ENCODE assay signal across 1 cellular context in the genomic region with DNA sequence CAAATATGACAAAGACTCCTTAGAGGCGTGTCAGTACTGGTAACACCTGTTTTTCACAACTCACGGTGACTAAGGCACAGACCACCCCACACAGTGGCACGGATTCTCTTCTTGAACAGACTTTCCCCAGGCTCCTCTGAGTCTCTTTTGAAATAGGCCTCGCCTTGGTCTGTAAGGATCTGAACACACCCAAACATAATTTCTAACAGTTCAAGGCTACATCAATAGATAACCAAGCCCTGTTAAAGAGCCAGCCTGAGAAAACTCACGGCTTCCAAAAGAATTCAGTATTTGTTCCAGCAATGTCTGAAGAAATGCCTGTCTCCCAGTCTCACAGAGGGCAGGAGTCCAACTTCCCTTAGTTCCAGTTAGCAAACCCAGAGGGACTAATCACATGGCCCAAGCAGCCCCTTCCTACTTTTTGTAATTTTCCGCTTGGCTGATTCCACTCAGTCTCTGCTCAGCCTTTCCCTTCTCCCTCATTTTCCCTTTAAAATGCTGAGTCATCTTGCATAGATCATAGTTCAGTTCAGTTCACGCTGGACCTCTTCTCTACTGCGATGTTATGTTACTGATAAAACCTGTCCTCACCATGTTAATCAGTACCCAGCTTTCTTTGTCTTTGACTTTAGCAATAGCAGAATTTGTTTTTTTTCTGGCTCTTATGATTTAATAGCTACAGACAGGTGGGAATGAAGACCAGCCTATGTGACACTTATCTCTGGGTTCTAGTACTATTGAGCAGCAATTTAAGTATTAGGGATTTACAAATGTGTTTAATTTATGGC.
TF ChIP-seq lines count a peak whose summit lies in the region.

No MANE protein-coding gene starts in this region.

TF ChIP-seq in HepG2, 621 proteins besides CTCF, POLR2A, EP300 and RAD21 (continued from another document and continues in another):
- TF ChIP-seq, protein P1, sequence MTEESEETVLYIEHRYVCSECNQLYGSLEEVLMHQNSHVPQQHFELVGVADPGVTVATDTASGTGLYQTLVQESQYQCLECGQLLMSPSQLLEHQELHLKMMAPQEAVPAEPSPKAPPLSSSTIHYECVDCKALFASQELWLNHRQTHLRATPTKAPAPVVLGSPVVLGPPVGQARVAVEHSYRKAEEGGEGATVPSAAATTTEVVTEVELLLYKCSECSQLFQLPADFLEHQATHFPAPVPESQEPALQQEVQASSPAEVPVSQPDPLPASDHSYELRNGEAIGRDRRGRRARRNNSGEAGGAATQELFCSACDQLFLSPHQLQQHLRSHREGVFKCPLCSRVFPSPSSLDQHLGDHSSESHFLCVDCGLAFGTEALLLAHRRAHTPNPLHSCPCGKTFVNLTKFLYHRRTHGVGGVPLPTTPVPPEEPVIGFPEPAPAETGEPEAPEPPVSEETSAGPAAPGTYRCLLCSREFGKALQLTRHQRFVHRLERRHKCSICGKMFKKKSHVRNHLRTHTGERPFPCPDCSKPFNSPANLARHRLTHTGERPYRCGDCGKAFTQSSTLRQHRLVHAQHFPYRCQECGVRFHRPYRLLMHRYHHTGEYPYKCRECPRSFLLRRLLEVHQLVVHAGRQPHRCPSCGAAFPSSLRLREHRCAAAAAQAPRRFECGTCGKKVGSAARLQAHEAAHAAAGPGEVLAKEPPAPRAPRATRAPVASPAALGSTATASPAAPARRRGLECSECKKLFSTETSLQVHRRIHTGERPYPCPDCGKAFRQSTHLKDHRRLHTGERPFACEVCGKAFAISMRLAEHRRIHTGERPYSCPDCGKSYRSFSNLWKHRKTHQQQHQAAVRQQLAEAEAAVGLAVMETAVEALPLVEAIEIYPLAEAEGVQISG (CRISPR knock-in tag; IDR thresholded peaks at IDR 0.05): 0 out of 2 replicates have a peak, but pooled peaks have one; percentile 42
- TF ChIP-seq, protein P2, sequence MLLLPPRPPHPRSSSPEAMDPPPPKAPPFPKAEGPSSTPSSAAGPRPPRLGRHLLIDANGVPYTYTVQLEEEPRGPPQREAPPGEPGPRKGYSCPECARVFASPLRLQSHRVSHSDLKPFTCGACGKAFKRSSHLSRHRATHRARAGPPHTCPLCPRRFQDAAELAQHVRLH (CRISPR knock-in tag; IDR thresholded peaks at IDR 0.05; ENCODE audit: borderline replicate concordance, low read depth): peak; percentile 30; the same call in 1 of the 2 replicates
- peak; percentile 97 for TF ChIP-seq MAFG (CRISPR knock-in tag; IDR thresholded peaks at IDR 0.05)
- no peak for TF ChIP-seq ARHGAP35 (CRISPR knock-in tag; IDR thresholded peaks at IDR 0.05; ENCODE audit: borderline replicate concordance)
- TF ChIP-seq, protein P3, sequence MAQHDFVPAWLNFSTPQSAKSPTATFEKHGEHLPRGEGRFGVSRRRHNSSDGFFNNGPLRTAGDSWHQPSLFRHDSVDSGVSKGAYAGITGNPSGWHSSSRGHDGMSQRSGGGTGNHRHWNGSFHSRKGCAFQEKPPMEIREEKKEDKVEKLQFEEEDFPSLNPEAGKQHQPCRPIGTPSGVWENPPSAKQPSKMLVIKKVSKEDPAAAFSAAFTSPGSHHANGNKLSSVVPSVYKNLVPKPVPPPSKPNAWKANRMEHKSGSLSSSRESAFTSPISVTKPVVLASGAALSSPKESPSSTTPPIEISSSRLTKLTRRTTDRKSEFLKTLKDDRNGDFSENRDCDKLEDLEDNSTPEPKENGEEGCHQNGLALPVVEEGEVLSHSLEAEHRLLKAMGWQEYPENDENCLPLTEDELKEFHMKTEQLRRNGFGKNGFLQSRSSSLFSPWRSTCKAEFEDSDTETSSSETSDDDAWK (CRISPR knock-in tag; IDR thresholded peaks at IDR 0.05): no peak
- TF ChIP-seq, protein P4, sequence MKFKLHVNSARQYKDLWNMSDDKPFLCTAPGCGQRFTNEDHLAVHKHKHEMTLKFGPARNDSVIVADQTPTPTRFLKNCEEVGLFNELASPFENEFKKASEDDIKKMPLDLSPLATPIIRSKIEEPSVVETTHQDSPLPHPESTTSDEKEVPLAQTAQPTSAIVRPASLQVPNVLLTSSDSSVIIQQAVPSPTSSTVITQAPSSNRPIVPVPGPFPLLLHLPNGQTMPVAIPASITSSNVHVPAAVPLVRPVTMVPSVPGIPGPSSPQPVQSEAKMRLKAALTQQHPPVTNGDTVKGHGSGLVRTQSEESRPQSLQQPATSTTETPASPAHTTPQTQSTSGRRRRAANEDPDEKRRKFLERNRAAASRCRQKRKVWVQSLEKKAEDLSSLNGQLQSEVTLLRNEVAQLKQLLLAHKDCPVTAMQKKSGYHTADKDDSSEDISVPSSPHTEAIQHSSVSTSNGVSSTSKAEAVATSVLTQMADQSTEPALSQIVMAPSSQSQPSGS (CRISPR knock-in tag; IDR thresholded peaks at IDR 0.05): 0 out of 2 replicates have a peak, but pooled peaks have one; percentile 33
- TF ChIP-seq NKX3-1 (CRISPR knock-in tag; IDR thresholded peaks at IDR 0.05): no peak; the same call in 1 of the 2 replicates
- TF ChIP-seq ATF7-NPFF (CRISPR knock-in tag; IDR thresholded peaks at IDR 0.05; ENCODE audit: low read depth): no peak
- TF ChIP-seq, protein P5, sequence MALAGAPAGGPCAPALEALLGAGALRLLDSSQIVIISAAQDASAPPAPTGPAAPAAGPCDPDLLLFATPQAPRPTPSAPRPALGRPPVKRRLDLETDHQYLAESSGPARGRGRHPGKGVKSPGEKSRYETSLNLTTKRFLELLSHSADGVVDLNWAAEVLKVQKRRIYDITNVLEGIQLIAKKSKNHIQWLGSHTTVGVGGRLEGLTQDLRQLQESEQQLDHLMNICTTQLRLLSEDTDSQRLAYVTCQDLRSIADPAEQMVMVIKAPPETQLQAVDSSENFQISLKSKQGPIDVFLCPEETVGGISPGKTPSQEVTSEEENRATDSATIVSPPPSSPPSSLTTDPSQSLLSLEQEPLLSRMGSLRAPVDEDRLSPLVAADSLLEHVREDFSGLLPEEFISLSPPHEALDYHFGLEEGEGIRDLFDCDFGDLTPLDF (CRISPR knock-in tag; IDR thresholded peaks at IDR 0.05): no peak
- TF ChIP-seq TEAD3 (CRISPR knock-in tag; optimal IDR thresholded peaks at IDR 0.05; ENCODE audit: borderline replicate concordance): peak; percentile 52
- TF ChIP-seq, protein P6, sequence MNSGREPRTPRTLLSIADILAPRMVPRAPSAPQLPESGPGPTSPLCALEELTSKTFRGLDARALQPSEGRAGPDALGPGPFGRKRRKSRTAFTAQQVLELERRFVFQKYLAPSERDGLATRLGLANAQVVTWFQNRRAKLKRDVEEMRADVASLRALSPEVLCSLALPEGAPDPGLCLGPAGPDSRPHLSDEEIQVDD (CRISPR knock-in tag; IDR thresholded peaks at IDR 0.05; ENCODE audit: borderline replicate concordance): no peak
- TF ChIP-seq, protein P7, sequence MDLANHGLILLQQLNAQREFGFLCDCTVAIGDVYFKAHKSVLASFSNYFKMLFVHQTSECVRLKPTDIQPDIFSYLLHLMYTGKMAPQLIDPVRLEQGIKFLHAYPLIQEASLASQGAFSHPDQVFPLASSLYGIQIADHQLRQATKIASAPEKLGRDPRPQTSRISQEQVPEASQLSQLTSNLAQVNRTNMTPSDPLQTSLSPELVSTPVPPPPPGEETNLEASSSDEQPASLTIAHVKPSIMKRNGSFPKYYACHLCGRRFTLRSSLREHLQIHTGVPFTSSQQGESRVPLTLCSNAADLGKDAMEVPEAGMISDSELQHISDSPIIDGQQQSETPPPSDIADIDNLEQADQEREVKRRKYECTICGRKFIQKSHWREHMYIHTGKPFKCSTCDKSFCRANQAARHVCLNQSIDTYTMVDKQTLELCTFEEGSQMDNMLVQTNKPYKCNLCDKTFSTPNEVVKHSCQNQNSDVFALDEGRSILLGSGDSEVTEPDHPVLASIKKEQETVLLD (CRISPR knock-in tag; IDR thresholded peaks at IDR 0.05; ENCODE audit: low read depth): no peak
- no peak for TF ChIP-seq SP140L (CRISPR knock-in tag; IDR thresholded peaks at IDR 0.05; ENCODE audit: borderline replicate concordance)
- peak; percentile 41; the same call in 1 of the 2 replicates for TF ChIP-seq ZFX (CRISPR knock-in tag; IDR thresholded peaks at IDR 0.05; ENCODE audit: low read depth)
- TF ChIP-seq, protein P8, sequence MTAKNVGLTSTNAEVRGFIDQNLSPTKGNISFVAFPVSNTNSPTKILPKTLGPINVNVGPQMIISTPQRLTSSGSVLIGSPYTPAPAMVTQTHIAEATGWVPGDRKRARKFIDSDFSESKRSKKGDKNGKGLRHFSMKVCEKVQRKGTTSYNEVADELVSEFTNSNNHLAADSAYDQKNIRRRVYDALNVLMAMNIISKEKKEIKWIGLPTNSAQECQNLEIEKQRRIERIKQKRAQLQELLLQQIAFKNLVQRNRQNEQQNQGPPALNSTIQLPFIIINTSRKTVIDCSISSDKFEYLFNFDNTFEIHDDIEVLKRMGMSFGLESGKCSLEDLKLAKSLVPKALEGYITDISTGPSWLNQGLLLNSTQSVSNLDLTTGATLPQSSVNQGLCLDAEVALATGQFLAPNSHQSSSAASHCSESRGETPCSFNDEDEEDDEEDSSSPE (CRISPR knock-in tag; IDR thresholded peaks at IDR 0.05): peak; percentile 56
- no peak for TF ChIP-seq NR2F2 (IDR thresholded peaks at IDR 0.05; ENCODE audit: borderline replicate concordance, low read depth)
- TF ChIP-seq ZFY (CRISPR knock-in tag; IDR thresholded peaks at IDR 0.05): peak; percentile 50
- TF ChIP-seq MXD4 (CRISPR knock-in tag; IDR thresholded peaks at IDR 0.05): no peak
- TF ChIP-seq ZNF251 (CRISPR knock-in tag; IDR thresholded peaks at IDR 0.05): no peak
- TF ChIP-seq ZNF670 (CRISPR knock-in tag; IDR thresholded peaks at IDR 0.05; ENCODE audit: borderline replicate concordance): no peak
- TF ChIP-seq ATRX (CRISPR knock-in tag; IDR thresholded peaks at IDR 0.05; ENCODE audit: borderline replicate concordance): no peak
- no peak for TF ChIP-seq ISX (CRISPR knock-in tag; conservative IDR thresholded peaks at IDR 0.05)
- TF ChIP-seq CHD2 (IDR thresholded peaks at IDR 0.05; ENCODE audit: low read depth, low read length): no peak
- TF ChIP-seq ZFP1 (CRISPR knock-in tag; IDR thresholded peaks at IDR 0.05): no peak; the same call in 1 of the 2 replicates
- TF ChIP-seq KLF9 (CRISPR knock-in tag; IDR thresholded peaks at IDR 0.05; ENCODE audit: low read depth): no peak
- TF ChIP-seq, protein P9, sequence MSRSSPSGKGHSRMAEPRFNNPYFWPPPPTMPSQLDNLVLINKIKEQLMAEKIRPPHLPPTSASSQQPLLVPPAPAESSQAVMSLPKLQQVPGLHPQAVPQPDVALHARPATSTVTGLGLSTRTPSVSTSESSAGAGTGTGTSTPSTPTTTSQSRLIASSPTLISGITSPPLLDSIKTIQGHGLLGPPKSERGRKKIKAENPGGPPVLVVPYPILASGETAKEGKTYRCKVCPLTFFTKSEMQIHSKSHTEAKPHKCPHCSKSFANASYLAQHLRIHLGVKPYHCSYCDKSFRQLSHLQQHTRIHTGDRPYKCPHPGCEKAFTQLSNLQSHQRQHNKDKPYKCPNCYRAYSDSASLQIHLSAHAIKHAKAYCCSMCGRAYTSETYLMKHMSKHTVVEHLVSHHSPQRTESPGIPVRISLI (CRISPR knock-in tag; IDR thresholded peaks at IDR 0.05; ENCODE audit: borderline replicate concordance): peak; percentile 92
- no peak for TF ChIP-seq NFIB (CRISPR knock-in tag; IDR thresholded peaks at IDR 0.05; ENCODE audit: borderline replicate concordance)
- TF ChIP-seq JUND (CRISPR knock-in tag; IDR thresholded peaks at IDR 0.05): peak; percentile 62
- peak; percentile 81 for TF ChIP-seq ERF (CRISPR knock-in tag; IDR thresholded peaks at IDR 0.05)
- TF ChIP-seq NR2F6 (IDR thresholded peaks at IDR 0.05): peak; percentile 38
- peak; percentile 60; the same call in 1 of the 2 replicates for TF ChIP-seq NR2F6 (CRISPR knock-in tag; IDR thresholded peaks at IDR 0.05)
- TF ChIP-seq BRD4 (CRISPR knock-in tag; IDR thresholded peaks at IDR 0.05): peak; percentile 21; the same call in 1 of the 2 replicates
- TF ChIP-seq NFKBIZ (CRISPR knock-in tag; IDR thresholded peaks at IDR 0.05): no peak; the same call in 1 of the 2 replicates
- TF ChIP-seq ZNF75D (CRISPR knock-in tag; IDR thresholded peaks at IDR 0.05; ENCODE audit: borderline replicate concordance): no peak
- TF ChIP-seq ZNF781 (CRISPR knock-in tag; IDR thresholded peaks at IDR 0.05; ENCODE audit: borderline replicate concordance, not compliant biosample characterization): no peak
- TF ChIP-seq ZNF589 (CRISPR knock-in tag; conservative IDR thresholded peaks at IDR 0.05): no peak
- peak; percentile 30; the same call in 1 of the 2 replicates for TF ChIP-seq SPEN (CRISPR knock-in tag; IDR thresholded peaks at IDR 0.05; ENCODE audit: low read depth)
- TF ChIP-seq, protein P10, sequence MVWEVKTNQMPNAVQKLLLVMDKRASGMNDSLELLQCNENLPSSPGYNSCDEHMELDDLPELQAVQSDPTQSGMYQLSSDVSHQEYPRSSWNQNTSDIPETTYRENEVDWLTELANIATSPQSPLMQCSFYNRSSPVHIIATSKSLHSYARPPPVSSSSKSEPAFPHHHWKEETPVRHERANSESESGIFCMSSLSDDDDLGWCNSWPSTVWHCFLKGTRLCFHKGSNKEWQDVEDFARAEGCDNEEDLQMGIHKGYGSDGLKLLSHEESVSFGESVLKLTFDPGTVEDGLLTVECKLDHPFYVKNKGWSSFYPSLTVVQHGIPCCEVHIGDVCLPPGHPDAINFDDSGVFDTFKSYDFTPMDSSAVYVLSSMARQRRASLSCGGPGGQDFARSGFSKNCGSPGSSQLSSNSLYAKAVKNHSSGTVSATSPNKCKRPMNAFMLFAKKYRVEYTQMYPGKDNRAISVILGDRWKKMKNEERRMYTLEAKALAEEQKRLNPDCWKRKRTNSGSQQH (CRISPR knock-in tag; IDR thresholded peaks at IDR 0.05; ENCODE audit: low read depth): no peak
- TF ChIP-seq SALL1 (CRISPR knock-in tag; IDR thresholded peaks at IDR 0.05): peak; percentile 83
- peak; percentile 43; the same call in 1 of the 2 replicates for TF ChIP-seq POGZ (CRISPR knock-in tag; IDR thresholded peaks at IDR 0.05)
- TF ChIP-seq CEBPB (IDR thresholded peaks at IDR 0.05; ENCODE audit: borderline replicate concordance, low read depth, low read length): peak; percentile 24; the same call in 1 of the 2 replicates
- TF ChIP-seq, protein P11, sequence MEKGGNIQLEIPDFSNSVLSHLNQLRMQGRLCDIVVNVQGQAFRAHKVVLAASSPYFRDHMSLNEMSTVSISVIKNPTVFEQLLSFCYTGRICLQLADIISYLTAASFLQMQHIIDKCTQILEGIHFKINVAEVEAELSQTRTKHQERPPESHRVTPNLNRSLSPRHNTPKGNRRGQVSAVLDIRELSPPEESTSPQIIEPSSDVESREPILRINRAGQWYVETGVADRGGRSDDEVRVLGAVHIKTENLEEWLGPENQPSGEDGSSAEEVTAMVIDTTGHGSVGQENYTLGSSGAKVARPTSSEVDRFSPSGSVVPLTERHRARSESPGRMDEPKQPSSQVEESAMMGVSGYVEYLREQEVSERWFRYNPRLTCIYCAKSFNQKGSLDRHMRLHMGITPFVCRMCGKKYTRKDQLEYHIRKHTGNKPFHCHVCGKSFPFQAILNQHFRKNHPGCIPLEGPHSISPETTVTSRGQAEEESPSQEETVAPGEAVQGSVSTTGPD (CRISPR knock-in tag; IDR thresholded peaks at IDR 0.05): no peak
